Comparison of ENCODE assay signal across 14 cellular contexts in the genomic region with DNA sequence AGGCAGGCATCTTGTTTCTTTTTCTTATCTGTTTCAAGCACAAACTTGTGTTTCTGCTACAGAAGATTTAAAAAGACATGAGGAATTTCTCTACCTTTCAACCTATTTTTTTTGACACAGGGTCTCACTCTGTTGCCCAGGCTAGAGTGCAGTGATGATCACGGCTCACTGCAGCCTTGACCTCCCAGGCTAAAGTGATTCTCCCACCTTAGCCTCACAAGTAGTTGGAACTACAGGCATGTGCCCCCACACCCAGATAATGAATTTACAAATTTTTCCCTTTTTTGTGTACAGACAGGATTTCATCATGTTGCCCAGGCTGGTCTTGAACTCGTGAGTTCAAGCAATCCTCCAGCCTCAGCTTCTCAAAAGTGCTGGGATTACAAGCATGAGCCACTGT. TPM values are rescaled to one million over a fixed set of nuclear protein-coding genes. Genes with fewer than 3 reads are reported as not detected.
DNase-seq lines count a peak whose midpoint lies in the region; ATAC-seq and TF ChIP-seq lines count a peak whose summit lies in the region.
"Had no signal": no experiment of that assay in that cellular context is flagged by ENCODE, and none has a peak within 500 bp of the region (broad histone marks: within the 10 kb centered on the region; RNA-seq: fewer than 3 reads in every experiment).

No MANE protein-coding gene starts in this region.

- H3K9me2 ChIP-seq in SK-N-SH, result no peaks in the 10 kb centered on the region

- no peak for TF ChIP-seq POLR2A in suprapubic skin (IDR thresholded peaks at IDR 0.05)

- no peaks in the 10 kb centered on the region for H3K9me3 Mint-ChIP-seq in activated B cell treated with CpG ODN at 0.5 μM for 24 hours
- no peaks in the 10 kb centered on the region for H3K9me3 Mint-ChIP-seq in memory B cell

- DNase-seq in SK-N-SH (no peak), activated B cell treated with CpG ODN at 0.5 μM for 24 hours (no peak), memory B cell (ENCODE audit: low spot score in 2 of 2) (no peak), suprapubic skin (ENCODE audit: low spot score in 2 of 2) (no peak), inferior parietal cortex (ENCODE audit: extremely low spot score) (no peak)
- DNase-seq: Caco-2, NCI-H187, NCI-H774, right cardiac atrium, substantia nigra had no signal

- 62% methylated on average over 2 of the region's 2 CpGs for WGBS in SK-N-SH (ENCODE audit: low lambda C conversion rate)
- 70% methylated on average over 2 of the region's 2 CpGs for WGBS in suprapubic skin

- H3K9ac ChIP-seq in SK-N-SH, result peak overlapping the region; percentile 54; the same call in 1 of the 2 replicates

- H3K27me3 Mint-ChIP-seq in activated B cell treated with CpG ODN at 0.5 μM for 24 hours (no peaks in the 10 kb centered on the region), memory B cell (no peaks in the 10 kb centered on the region)

- peak overlapping the region; percentile 77 for H3K27ac Mint-ChIP-seq in activated B cell treated with CpG ODN at 0.5 μM for 24 hours
- peak overlapping the region; percentile 78 for H3K27ac Mint-ChIP-seq in memory B cell

- H3K4me1 Mint-ChIP-seq in activated B cell treated with CpG ODN at 0.5 μM for 24 hours (peaks cover 58% of the 10 kb centered on the region), memory B cell (peaks cover 26% of the 10 kb centered on the region)

- TF ChIP-seq CTCF in SK-N-SH (IDR thresholded peaks at IDR 0.05) (no peak), activated B cell treated with CpG ODN at 0.5 μM for 24 hours (IDR thresholded peaks at IDR 0.05) (no peak), suprapubic skin (IDR thresholded peaks at IDR 0.05) (no peak)

- no peak for ATAC-seq in SK-N-SH treated with all-trans-retinoic acid at 6 μM for 48 hours
- ATAC-seq in activated B cell treated with CpG ODN at 0.5 μM for 24 hours (ENCODE audit: low read depth), result no peak
- no peak for ATAC-seq in memory B cell (ENCODE audit: low read depth)
- no peak for ATAC-seq in HG02759 (IDR thresholded peaks at IDR 0.05; ENCODE audit: unreplicated experiment)
- no peak for ATAC-seq in HG03565 (IDR thresholded peaks at IDR 0.05; ENCODE audit: unreplicated experiment)
- ATAC-seq: right cardiac atrium had no signal

- peak overlapping the region; percentile 61 for H3K4me2 ChIP-seq in SK-N-SH

- H3K9me3 ChIP-seq in SK-N-SH (no peaks in the 10 kb centered on the region), suprapubic skin (no peaks in the 10 kb centered on the region)
- H3K9me3 ChIP-seq: Caco-2 had no signal

- TF ChIP-seq RAD21 in SK-N-SH (IDR thresholded peaks at IDR 0.05; ENCODE audit: low read length), result no peak

- CTCF ChIA-PET in SK-N-SH (lab: Yijun Ruan, JAX), result interaction anchor here (1.3 to 3.7 kb wide), 3 partner anchors 10 to 138 kb away, joined by 5 to 20 read pairs (median 7); a partner anchor contains a TSS
- CTCF ChIA-PET in activated B cell treated with CpG ODN at 0.5 μM for 24 hours (lab: Charles Lee), result interaction anchor here (1.5 kb wide), 1 partner anchor 25 kb away, joined by 3 read pairs; a partner anchor contains a TSS

- POLR2A ChIA-PET in SK-N-SH (lab: Yijun Ruan, JAX), result no interaction called here
- POLR2A ChIA-PET in activated B cell treated with CpG ODN at 0.5 μM for 24 hours (lab: Charles Lee), result interaction anchor here (2.0 kb wide), 1 partner anchor 10 kb away, joined by 10 read pairs; no protein-coding TSS in a partner anchor

- intact Hi-C loops in activated B cell treated with CpG ODN at 0.5 μM for 24 hours (cut with micrococcal nuclease), result loop anchor here (1.0 kb wide), 1 partner anchor 9 kb away; no protein-coding TSS in a partner anchor

- H4K20me1 ChIP-seq in SK-N-SH (ENCODE audit: insufficient read depth), result peaks cover 11% of the 10 kb centered on the region

- H3K4me3 ChIP-seq in SK-N-SH (ENCODE audit: low read depth in 2 of 2, low read length in 1 of 2) (0 out of 4 replicates have a peak overlapping the region, but pooled peaks of 1 of the 2 experiments have one; percentile 1), suprapubic skin (no peak overlapping the region)

- peaks cover 100% of the 10 kb centered on the region for H3K79me2 ChIP-seq in SK-N-SH (ENCODE audit: insufficient read depth)

- peaks cover 0 to 40% of the 10 kb centered on the region in 2 experiments for H3K36me3 ChIP-seq in SK-N-SH (replicated peaks in 1 of 2; ENCODE audit: control insufficient read depth in 1 of 2, insufficient read depth in 2 of 2, low read length in 1 of 2)
- peaks cover 4% of the 10 kb centered on the region for H3K36me3 ChIP-seq in suprapubic skin

- TF ChIP-seq EP300 in SK-N-SH (IDR thresholded peaks at IDR 0.05; ENCODE audit: borderline replicate concordance in 1 of 2, low read depth in 1 of 2, low read length in 1 of 2) (no peak), suprapubic skin (IDR thresholded peaks at IDR 0.05) (no peak)

- no peak overlapping the region for H2AFZ ChIP-seq in SK-N-SH (ENCODE audit: low read depth)

- H3K27me3 ChIP-seq in SK-N-SH (ENCODE audit: insufficient read depth), result no peaks in the 10 kb centered on the region
- H3K27me3 ChIP-seq in suprapubic skin, result no peaks in the 10 kb centered on the region

- H3K4me1 ChIP-seq in SK-N-SH (ENCODE audit: control insufficient read depth in 1 of 2, insufficient read depth in 2 of 2, low read depth in 1 of 2, low read length in 1 of 2) (peaks cover 9 to 46% of the 10 kb centered on the region in 2 experiments; a peak in 3 of 4 replicates), suprapubic skin (peaks cover 54% of the 10 kb centered on the region)

- H3K36me3 Mint-ChIP-seq in activated B cell treated with CpG ODN at 0.5 μM for 24 hours (ENCODE audit: low read depth), result no peaks in the 10 kb centered on the region
- peaks cover 9% of the 10 kb centered on the region for H3K36me3 Mint-ChIP-seq in memory B cell

- H3F3A ChIP-seq in SK-N-SH (replicated peaks; ENCODE audit: insufficient read depth), result peaks cover 46% of the 10 kb centered on the region

- H3K27ac ChIP-seq in SK-N-SH (ENCODE audit: low read depth in 2 of 2, low read length in 1 of 2) (peak overlapping the region; percentile 79 to 94; a peak in 3 of 4 replicates), suprapubic skin (peak overlapping the region; percentile 76)
- H3K27ac ChIP-seq: 22Rv1 had no signal

- H3K4me3 Mint-ChIP-seq in activated B cell treated with CpG ODN at 0.5 μM for 24 hours (no peak overlapping the region), memory B cell (no peak overlapping the region)

TF ChIP-seq in SK-N-SH, 30 proteins besides CTCF, POLR2A, EP300 and RAD21:
- TF ChIP-seq CHD2 (IDR thresholded peaks at IDR 0.05; ENCODE audit: low read length, partially characterized antibody), result no peak
- TF ChIP-seq YY1 (IDR thresholded peaks at IDR 0.05; ENCODE audit: low read depth), result no peak
- no peak for TF ChIP-seq GABPA (IDR thresholded peaks at IDR 0.05; ENCODE audit: low read depth)
- TF ChIP-seq, protein P1, sequence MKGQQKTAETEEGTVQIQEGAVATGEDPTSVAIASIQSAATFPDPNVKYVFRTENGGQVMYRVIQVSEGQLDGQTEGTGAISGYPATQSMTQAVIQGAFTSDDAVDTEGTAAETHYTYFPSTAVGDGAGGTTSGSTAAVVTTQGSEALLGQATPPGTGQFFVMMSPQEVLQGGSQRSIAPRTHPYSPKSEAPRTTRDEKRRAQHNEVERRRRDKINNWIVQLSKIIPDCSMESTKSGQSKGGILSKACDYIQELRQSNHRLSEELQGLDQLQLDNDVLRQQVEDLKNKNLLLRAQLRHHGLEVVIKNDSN (IDR thresholded peaks at IDR 0.05; ENCODE audit: borderline replicate concordance, low read depth), result no peak
- no peak for TF ChIP-seq JUND (IDR thresholded peaks at IDR 0.05)
- TF ChIP-seq NRF1 (IDR thresholded peaks at IDR 0.05; ENCODE audit: low read depth, low read length), result no peak
- TF ChIP-seq EZH2phosphoT487 (IDR thresholded peaks at IDR 0.05; ENCODE audit: borderline replicate concordance, low read depth), result no peak
- TF ChIP-seq, protein P2, sequence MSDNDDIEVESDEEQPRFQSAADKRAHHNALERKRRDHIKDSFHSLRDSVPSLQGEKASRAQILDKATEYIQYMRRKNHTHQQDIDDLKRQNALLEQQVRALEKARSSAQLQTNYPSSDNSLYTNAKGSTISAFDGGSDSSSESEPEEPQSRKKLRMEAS (IDR thresholded peaks at IDR 0.05; ENCODE audit: low read depth), result no peak
TF ChIP-seq in SK-N-SH: peak in this region for 0.

TF ChIP-seq in SK-N-SH treated with all-trans-retinoic acid at 6 μM for 48 hours, 23 proteins besides CTCF, POLR2A, EP300 and RAD21 (continues in another document):
- TF ChIP-seq RARB (CRISPR knock-in tag; IDR thresholded peaks at IDR 0.05), result no peak
- no peak for TF ChIP-seq ZC3H10 (CRISPR knock-in tag; IDR thresholded peaks at IDR 0.05)
- TF ChIP-seq TCF4 (CRISPR knock-in tag; IDR thresholded peaks at IDR 0.05; ENCODE audit: borderline replicate concordance), result no peak
- no peak for TF ChIP-seq ISL1 (CRISPR knock-in tag; IDR thresholded peaks at IDR 0.05)
- TF ChIP-seq OSR1 (CRISPR knock-in tag; IDR thresholded peaks at IDR 0.05), result no peak
- TF ChIP-seq, protein P3, sequence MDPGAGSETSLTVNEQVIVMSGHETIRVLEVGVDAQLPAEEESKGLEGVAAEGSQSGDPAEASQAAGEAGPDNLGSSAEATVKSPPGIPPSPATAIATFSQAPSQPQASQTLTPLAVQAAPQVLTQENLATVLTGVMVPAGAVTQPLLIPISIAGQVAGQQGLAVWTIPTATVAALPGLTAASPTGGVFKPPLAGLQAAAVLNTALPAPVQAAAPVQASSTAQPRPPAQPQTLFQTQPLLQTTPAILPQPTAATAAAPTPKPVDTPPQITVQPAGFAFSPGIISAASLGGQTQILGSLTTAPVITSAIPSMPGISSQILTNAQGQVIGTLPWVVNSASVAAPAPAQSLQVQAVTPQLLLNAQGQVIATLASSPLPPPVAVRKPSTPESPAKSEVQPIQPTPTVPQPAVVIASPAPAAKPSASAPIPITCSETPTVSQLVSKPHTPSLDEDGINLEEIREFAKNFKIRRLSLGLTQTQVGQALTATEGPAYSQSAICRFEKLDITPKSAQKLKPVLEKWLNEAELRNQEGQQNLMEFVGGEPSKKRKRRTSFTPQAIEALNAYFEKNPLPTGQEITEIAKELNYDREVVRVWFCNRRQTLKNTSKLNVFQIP (CRISPR knock-in tag; IDR thresholded peaks at IDR 0.05; ENCODE audit: borderline replicate concordance, low read depth), result no peak
- TF ChIP-seq ZNF565 (CRISPR knock-in tag; conservative IDR thresholded peaks at IDR 0.05; ENCODE audit: low read depth), result no peak
- no peak for TF ChIP-seq ZNF8 (CRISPR knock-in tag; IDR thresholded peaks at IDR 0.05)
- no peak for TF ChIP-seq ARNTL (CRISPR knock-in tag; IDR thresholded peaks at IDR 0.05; ENCODE audit: borderline replicate concordance, low read depth)
- no peak for TF ChIP-seq PPARA (CRISPR knock-in tag; IDR thresholded peaks at IDR 0.05; ENCODE audit: borderline replicate concordance)
- TF ChIP-seq SNAI2 (CRISPR knock-in tag; IDR thresholded peaks at IDR 0.05), result no peak

RNA-seq across cellular contexts. Expression of a gene that starts 25.1 kb away (rescaled TPM):
- polyA plus RNA-seq in SK-N-SH (2012; rRNA removed), result 36.0 and 40.2 TPM in 2 replicates
- polyA plus RNA-seq in SK-N-SH (2012; cell fraction: cytosol; rRNA removed), result 26.0 and 28.4 TPM in 2 replicates
- polyA plus RNA-seq in SK-N-SH (2012; cell fraction: nucleus; rRNA removed), result 82.1 and 97.2 TPM in 2 replicates
- 12.5 and 13.1 TPM in 2 replicates for total RNA-seq in activated B cell treated with CpG ODN at 0.5 μM for 24 hours
- total RNA-seq in suprapubic skin, result 10 to 100 TPM; 43.4 to 89.6 (median 52.3) TPM
